In the genomic region with DNA sequence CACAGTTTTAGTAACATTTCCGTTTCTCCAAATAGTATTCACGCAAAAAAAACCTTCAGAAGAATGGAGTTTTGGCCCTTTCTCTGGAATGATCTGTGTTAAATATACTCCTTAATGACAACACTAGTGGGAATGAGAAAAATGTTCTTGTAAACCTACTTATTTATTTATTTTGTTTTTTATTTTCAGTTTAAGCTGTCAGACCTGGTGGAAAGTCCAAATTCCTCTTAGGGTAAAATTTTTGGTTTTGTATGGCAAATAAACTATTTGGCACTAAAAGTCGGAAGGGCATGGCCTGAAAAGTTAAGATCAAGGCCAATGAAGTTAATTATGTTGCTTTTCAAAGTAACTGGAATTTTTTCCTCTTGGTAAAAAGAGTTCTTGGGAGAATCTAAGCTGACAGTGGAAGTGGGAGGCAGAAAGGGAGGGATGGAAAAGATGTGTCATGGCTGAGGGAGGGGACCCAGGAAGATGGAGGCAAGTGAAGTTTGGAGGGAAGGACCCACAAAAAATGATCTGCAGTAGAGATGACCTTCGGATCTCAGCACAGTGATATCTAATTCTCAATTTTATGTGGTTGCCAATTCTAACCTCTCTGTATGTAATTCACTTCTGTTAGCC, we compare ENCODE assay signal across 19 cellular contexts. TPM values are rescaled to one million over a fixed set of nuclear protein-coding genes. Genes with fewer than 3 reads are reported as not detected.
A peak's percentile ranks its signal among the peaks of the same experiment; 100 is the strongest.
DNase-seq lines count a peak whose midpoint lies in the region; ATAC-seq, FAIRE-seq and TF ChIP-seq lines count a peak whose summit lies in the region.
"Had no signal": no experiment of that assay in that cellular context is flagged by ENCODE, and none has a peak within 500 bp of the region (broad histone marks: within the 10 kb centered on the region; RNA-seq: fewer than 3 reads in every experiment).

No MANE protein-coding gene starts in this region.

- H3K36me3 ChIP-seq in aorta (ENCODE audit: control insufficient read depth in 1 of 2, insufficient read depth in 2 of 2, low read length in 1 of 2), result no peaks in the 10 kb centered on the region
- H3K36me3 ChIP-seq: BE2C, HAP-1 had no signal

- DNase-seq in chondrocyte (ENCODE audit: low spot score) (no peak), osteocyte (ENCODE audit: extremely low spot score, unreplicated experiment) (no peak), aorta (no peak), ACHN (no peak), NCI-H2227 treated with DMSO at 0.1 percent for 48 hours (lab: John Stamatoyannopoulos, UW) (no peak)
- DNase-seq: BE2C; Caco-2; CD8-positive, alpha-beta memory T cell; DND-41; GOT3 had no signal

- H3K4me1 ChIP-seq in aorta (ENCODE audit: control insufficient read depth in 1 of 2, insufficient read depth in 2 of 2, low read length in 2 of 2), result peaks cover 0 to 10% of the 10 kb centered on the region in 2 donors
- H3K4me1 ChIP-seq: BE2C, Caco-2, HAP-1 had no signal

- H3K27ac Mint-ChIP-seq in chondrocyte (ENCODE audit: unreplicated experiment), result peak overlapping the region; percentile 67
- peak overlapping the region; percentile 23 for H3K27ac Mint-ChIP-seq in osteocyte (ENCODE audit: unreplicated experiment)
- H3K27ac Mint-ChIP-seq: CD8-positive, alpha-beta memory T cell; IgD-negative memory B cell had no signal

- no peaks in the 10 kb centered on the region for H3K27me3 ChIP-seq in aorta (ENCODE audit: control insufficient read depth in 1 of 2, insufficient read depth in 2 of 2, low read length in 1 of 2)

- peak overlapping the region; percentile 87 to 94 for H3K27ac ChIP-seq in aorta (ENCODE audit: low read depth in 1 of 2, low read length in 2 of 2)

- FAIRE-seq in G401.6 (lab: Jason Lieb, UNC), result peak; percentile 48
- FAIRE-seq: A204.1, GM12878, GM18507 had no signal

- H3K4me1 Mint-ChIP-seq in chondrocyte (ENCODE audit: low read depth), result peaks cover 24% of the 10 kb centered on the region
- H3K4me1 Mint-ChIP-seq in osteocyte (ENCODE audit: unreplicated experiment), result peaks cover 6% of the 10 kb centered on the region
- H3K4me1 Mint-ChIP-seq: CD8-positive, alpha-beta memory T cell; IgD-negative memory B cell had no signal

- H3K36me3 Mint-ChIP-seq in chondrocyte (ENCODE audit: low read depth), result no peaks in the 10 kb centered on the region
- no peaks in the 10 kb centered on the region for H3K36me3 Mint-ChIP-seq in osteocyte (ENCODE audit: unreplicated experiment)
- H3K36me3 Mint-ChIP-seq: CD8-positive, alpha-beta memory T cell; IgD-negative memory B cell had no signal

- peaks cover 3% of the 10 kb centered on the region for H3K9me3 Mint-ChIP-seq in chondrocyte (ENCODE audit: low read depth)
- H3K9me3 Mint-ChIP-seq in osteocyte (ENCODE audit: unreplicated experiment), result no peaks in the 10 kb centered on the region
- H3K9me3 Mint-ChIP-seq: CD8-positive, alpha-beta memory T cell; IgD-negative memory B cell had no signal

- H3K4me3 Mint-ChIP-seq in chondrocyte (ENCODE audit: unreplicated experiment) (no peak overlapping the region), osteocyte (ENCODE audit: unreplicated experiment) (no peak overlapping the region)
- H3K4me3 Mint-ChIP-seq: CD8-positive, alpha-beta memory T cell; IgD-negative memory B cell had no signal

- H3K27me3 Mint-ChIP-seq in chondrocyte (ENCODE audit: low read depth) (no peaks in the 10 kb centered on the region), osteocyte (ENCODE audit: unreplicated experiment) (no peaks in the 10 kb centered on the region)

- TF ChIP-seq CTCF in chondrocyte (IDR thresholded peaks at IDR 0.05) (no peak), osteocyte (IDR thresholded peaks at IDR 0.05) (no peak)

- peaks cover 1% of the 10 kb centered on the region for H3K9me3 ChIP-seq in aorta (ENCODE audit: control insufficient read depth, low read length)
- H3K9me3 ChIP-seq: BE2C, Caco-2, HAP-1 had no signal

- ATAC-seq in aorta (ENCODE audit: low FRiP score) (no peak), GM18511 (IDR thresholded peaks at IDR 0.05; ENCODE audit: unreplicated experiment) (no peak)
- ATAC-seq: GM12878 had no signal

- in situ Hi-C loops in ACHN (cut with HindIII; ENCODE audit: low pct_ligation_motif_present, low pct_unique_long_range_greater_than_20kb, low sequenced_read_pairs), result loop anchor here (25.0 kb wide), 1 partner anchor 520 kb away; no protein-coding TSS in a partner anchor

- no peak overlapping the region for H3K4me3 ChIP-seq in aorta (ENCODE audit: low read length in 2 of 2)
- H3K4me3 ChIP-seq: GM12878, HAP-1 had no signal

- intact Hi-C loops in aorta (cut with DNase I), result loop anchor here in 1 of 2 donors (5.0 kb wide), 1 partner anchor 35 kb away; a partner anchor contains a TSS

- WGBS in aorta, 2 donors, result 15 to 16% methylated on average over 4 of the region's 4 CpGs

RNA-seq across cellular contexts. Expression of a gene that starts 33.5 kb away (rescaled TPM):
- total RNA-seq in chondrocyte, result 83.9 to 108 TPM (median 84.0 TPM) in 3 replicates
- 105 and 115 TPM in 2 replicates for total RNA-seq in osteocyte
- 10 to 100 TPM; 77.0 to 92.3 TPM for total RNA-seq in aorta
- 10 to 100 TPM; 20.8 to 22.0 TPM for polyA plus RNA-seq in aorta

RNA-seq across cellular contexts. Expression of a gene that starts 35.2 kb away (rescaled TPM):
- total RNA-seq in chondrocyte (0.36 to 1.8 TPM (median 0.40 TPM) in 3 replicates), osteocyte (0.63 and 0.78 TPM in 2 replicates), aorta (1 to 10 TPM; 1.5 to 1.9 TPM)
- polyA plus RNA-seq in aorta, result under 1 TPM in 1 of 2 donors, not detected in 1; 0.38 TPM
- total RNA-seq: CD8-positive, alpha-beta memory T cell; GM12878; HT1080 had no signal
- polyA plus RNA-seq: AG04450; CD8-positive, alpha-beta memory T cell; IgD-negative memory B cell had no signal
